21 cellular contexts compared by ENCODE assay signal in the genomic region with DNA sequence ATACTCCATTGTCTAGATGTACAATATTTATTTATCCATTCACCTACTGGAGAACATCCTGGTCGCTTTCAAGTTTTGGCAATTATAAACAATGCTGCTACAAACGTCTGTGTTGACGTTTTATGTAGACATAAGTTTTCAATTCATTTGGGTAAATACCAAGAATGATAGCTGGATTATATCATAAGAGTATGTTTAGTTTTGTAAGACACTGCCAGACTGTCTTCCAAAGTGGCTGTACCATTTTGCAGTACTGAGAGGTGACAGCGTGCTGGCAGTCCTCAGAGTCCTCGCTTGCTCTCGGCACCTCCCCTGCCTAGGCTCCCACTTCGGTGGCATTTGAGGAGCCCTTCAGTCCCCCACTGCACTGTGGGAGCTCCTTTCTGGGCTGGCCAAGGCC.
A peak's percentile ranks its signal among the peaks of the same experiment; 100 is the strongest.
DNase-seq lines count a peak whose midpoint lies in the region; ATAC-seq, FAIRE-seq and TF ChIP-seq lines count a peak whose summit lies in the region.
"Had no signal": no experiment of that assay in that cellular context is flagged by ENCODE, and none has a peak within 500 bp of the region (broad histone marks: within the 10 kb centered on the region; RNA-seq: fewer than 3 reads in every experiment).

No MANE protein-coding gene starts in this region.

- no peak overlapping the region for H3K9ac ChIP-seq in astrocyte (ENCODE audit: low read length)
- H3K9ac ChIP-seq: BLaER1 treated with 17β-estradiol and CSF1 and Interleukin-3, amounts not matched to agents 10 nM and 100 nM had no signal

- H3K9me3 Mint-ChIP-seq in astrocyte (ENCODE audit: unreplicated experiment), result no peaks in the 10 kb centered on the region
- H3K9me3 Mint-ChIP-seq: CD8-positive, alpha-beta T cell had no signal

- H3K27me3 Mint-ChIP-seq in astrocyte (ENCODE audit: low read depth, unreplicated experiment), result no peaks in the 10 kb centered on the region
- H3K27me3 Mint-ChIP-seq: B cell; CD4-positive, alpha-beta T cell had no signal

- H3K79me2 ChIP-seq in astrocyte (ENCODE audit: insufficient read depth, low read length), result no peaks in the 10 kb centered on the region

- no peaks in the 10 kb centered on the region for H3K36me3 Mint-ChIP-seq in astrocyte (ENCODE audit: low read depth, unreplicated experiment)
- H3K36me3 Mint-ChIP-seq: CD8-positive, alpha-beta T cell had no signal

- H3K4me1 Mint-ChIP-seq in astrocyte (ENCODE audit: low read depth, unreplicated experiment), result no peaks in the 10 kb centered on the region
- H3K4me1 Mint-ChIP-seq: B cell had no signal

- no peak for TF ChIP-seq CTCF in astrocyte (IDR thresholded peaks at IDR 0.05; ENCODE audit: insufficient read depth, low read depth, low read length)

- ATAC-seq in HG03097 (IDR thresholded peaks at IDR 0.05; ENCODE audit: low FRiP score, unreplicated experiment) (no peak), GM21526 (IDR thresholded peaks at IDR 0.05; ENCODE audit: low FRiP score, unreplicated experiment) (no peak)
- ATAC-seq: A549; CD8-positive, alpha-beta T cell had no signal

- no peak overlapping the region for H3K4me3 Mint-ChIP-seq in astrocyte (ENCODE audit: unreplicated experiment)
- H3K4me3 Mint-ChIP-seq: B cell; CD4-positive, alpha-beta T cell; CD8-positive, alpha-beta T cell had no signal

- H3K27ac Mint-ChIP-seq in astrocyte (ENCODE audit: unreplicated experiment), result no peak overlapping the region
- H3K27ac Mint-ChIP-seq: B cell; CD4-positive, alpha-beta T cell; CD8-positive, alpha-beta T cell had no signal

- FAIRE-seq in astrocyte (lab: Jason Lieb, UNC), result peak; percentile 5
- FAIRE-seq: A549, D721Med, G401.6, GM12891, GM19239 had no signal

- no peaks in the 10 kb centered on the region for H4K20me1 ChIP-seq in astrocyte (ENCODE audit: insufficient read depth, low read length)
- H4K20me1 ChIP-seq: BLaER1 treated with 17β-estradiol and CSF1 and Interleukin-3, amounts not matched to agents 10 nM and 100 nM had no signal

- no peak for DNase-seq in astrocyte (ENCODE audit: low read depth)
- DNase-seq in fibroblast of gingiva (ENCODE audit: low read depth), result peak; percentile 6
- DNase-seq in hippocampal formation (lab: John Stamatoyannopoulos, UW), result no peak
- DNase-seq: 8988T; AML-193; Caco-2; Calu3; CD4-positive, alpha-beta T cell; CD8-positive, alpha-beta T cell; DMS79 treated with DMSO at 0.1 percent for 48 hours; GF-D8 had no signal

- H3K9me3 ChIP-seq in astrocyte (ENCODE audit: insufficient read depth, low read depth, low read length), result no peaks in the 10 kb centered on the region
- H3K9me3 ChIP-seq: A549, Caco-2 had no signal

- no peaks in the 10 kb centered on the region for H3K36me3 ChIP-seq in astrocyte (ENCODE audit: insufficient read depth, low read length)
- H3K36me3 ChIP-seq: BLaER1 treated with 17β-estradiol and CSF1 and Interleukin-3, amounts not matched to agents 10 nM and 100 nM had no signal

- H2AFZ ChIP-seq in astrocyte (ENCODE audit: low read depth, low read length), result no peak overlapping the region

- no peak overlapping the region for H3K4me3 ChIP-seq in astrocyte (ENCODE audit: insufficient read depth, low read depth, low read length)
- H3K4me3 ChIP-seq: A549; BLaER1 treated with 17β-estradiol and CSF1 and Interleukin-3, amounts not matched to agents 10 nM and 100 nM had no signal

- no peak overlapping the region for H3K4me2 ChIP-seq in astrocyte (ENCODE audit: low read length)
- H3K4me2 ChIP-seq: A549; BLaER1 treated with 17β-estradiol and CSF1 and Interleukin-3, amounts not matched to agents 10 nM and 100 nM had no signal

- H3K4me1 ChIP-seq in astrocyte (ENCODE audit: insufficient read depth, low read length), result no peaks in the 10 kb centered on the region
- H3K4me1 ChIP-seq: A549; BLaER1 treated with 17β-estradiol and CSF1 and Interleukin-3, amounts not matched to agents 10 nM and 100 nM; Caco-2 had no signal

- H3K27ac ChIP-seq in astrocyte (ENCODE audit: low read depth, low read length), result no peak overlapping the region
- H3K27ac ChIP-seq: A549; BLaER1 treated with 17β-estradiol and CSF1 and Interleukin-3, amounts not matched to agents 10 nM and 100 nM; C4-2B had no signal

- no peaks in the 10 kb centered on the region for H3K27me3 ChIP-seq in astrocyte (ENCODE audit: insufficient read depth, low read length)
- H3K27me3 ChIP-seq: BLaER1 treated with 17β-estradiol and CSF1 and Interleukin-3, amounts not matched to agents 10 nM and 100 nM had no signal
